ENCODE assay signal across 17 cellular contexts in the genomic region with DNA sequence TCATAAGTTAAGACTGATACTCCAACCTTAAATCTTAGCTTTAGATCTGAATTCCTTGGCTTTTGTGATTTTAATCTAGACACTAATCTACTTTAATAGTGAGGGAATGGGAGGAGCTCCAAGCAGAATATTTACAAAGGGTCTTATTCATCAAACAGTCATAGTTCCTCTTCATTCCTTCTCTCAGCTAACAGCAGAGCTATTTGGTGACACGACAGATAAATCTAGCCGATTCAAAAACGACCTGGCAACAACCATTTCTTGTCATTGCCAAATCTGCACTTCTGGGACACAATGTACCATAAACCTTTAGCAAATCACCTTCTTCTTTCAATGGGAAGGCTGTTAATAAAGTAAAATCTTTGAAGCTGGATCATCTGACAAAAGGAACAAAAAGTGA. TPM values are rescaled to one million over a fixed set of nuclear protein-coding genes. Genes with fewer than 3 reads are reported as not detected.
"Had no signal": no experiment of that assay in that cellular context is flagged by ENCODE, and none has a peak within 500 bp of the region (broad histone marks: within the 10 kb centered on the region; RNA-seq: fewer than 3 reads in every experiment).

No MANE protein-coding gene starts in this region.

- H3K9me3 ChIP-seq: body of pancreas, neutrophil had no signal

- DNase-seq: activated CD4-positive, alpha-beta T cell treated with anti-CD3 and anti-CD28 coated beads, Interleukin-2, amount 50 U/mL, for 1 hour; activated naive CD4-positive, alpha-beta T cell treated with anti-CD3 and anti-CD28 coated beads, Interleukin-2, amount 50 U/mL, for 16 hours; body of pancreas; cortex of kidney; effector CD8-positive, alpha-beta T cell; posterior cingulate gyrus; stimulated activated CD4-positive, alpha-beta T cell treated with anti-CD3 and anti-CD28 coated beads, Interleukin-12 subunit alpha, Interleukin-12 subunit beta, amount 100 ng/mL, for 4 hours; stimulated activated CD4-positive, alpha-beta T cell treated with anti-CD3 and anti-CD28 coated beads, Interleukin-2, amount 100 ng/mL, for 48 hours; stimulated activated naive CD4-positive, alpha-beta T cell treated with Interleukin-2 at 50 U/mL for 16 hours; T-helper 2 cell had no signal

- FAIRE-seq: TTC549 had no signal

- ATAC-seq: body of pancreas, sciatic nerve had no signal

- H3K4me3 ChIP-seq: body of pancreas, hepatocyte had no signal

- H2AFZ ChIP-seq: hepatocyte had no signal

- H3K4me1 ChIP-seq: body of pancreas had no signal

- H3K36me3 ChIP-seq: neutrophil had no signal

- H3K27me3 ChIP-seq: body of pancreas had no signal

- H3K79me2 ChIP-seq: hepatocyte had no signal

- H3K4me2 ChIP-seq: hepatocyte had no signal

- H3K27ac ChIP-seq: body of pancreas, epithelial cell of prostate, hepatocyte, neutrophil had no signal

RNA-seq across cellular contexts. Expression of gene FOXD3, which starts 52.8 kb away (rescaled TPM):
- total RNA-seq: activated T-helper 2 cell treated with anti-CD3 and anti-CD28 coated beads, Interferon-gamma antibody, Interleukin-2, Interleukin-4, amounts not matched to agents 10 μg/mL and 5 μg/mL and 100 μg/mL, durations not matched to agents 14 hours and 24 hours and 36 hours; hepatocyte; kidney epithelial cell had no signal
